Comparison of ENCODE assay signal across 1 cellular context in the genomic region with DNA sequence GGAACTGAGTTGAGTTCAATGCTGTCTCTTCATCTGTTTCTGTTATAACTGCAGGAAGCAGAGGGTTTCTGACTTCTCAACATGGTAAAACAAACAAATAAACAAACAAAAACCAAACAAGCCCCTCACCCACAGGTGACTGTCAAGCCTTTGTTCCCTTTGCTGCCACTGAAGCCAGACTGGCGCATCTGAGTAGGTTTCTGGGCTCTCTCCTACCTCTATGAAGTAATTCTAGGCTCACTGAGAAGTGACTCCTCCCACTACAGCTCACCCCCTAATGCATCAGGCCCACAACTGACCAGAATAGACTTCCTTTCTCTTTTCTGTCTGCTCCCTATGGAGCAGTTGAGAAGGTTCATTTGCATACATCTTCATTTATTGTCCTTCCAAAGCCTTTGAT.
TF ChIP-seq lines count a peak whose summit lies in the region.

No MANE protein-coding gene starts in this region.

TF ChIP-seq in GM23338, 12 proteins besides CTCF, POLR2A, EP300 and RAD21 (continued from another document):
- TF ChIP-seq ETS1 (IDR thresholded peaks at IDR 0.05) = no peak
